Comparison of ENCODE assay signal across 8 cellular contexts in the genomic region with DNA sequence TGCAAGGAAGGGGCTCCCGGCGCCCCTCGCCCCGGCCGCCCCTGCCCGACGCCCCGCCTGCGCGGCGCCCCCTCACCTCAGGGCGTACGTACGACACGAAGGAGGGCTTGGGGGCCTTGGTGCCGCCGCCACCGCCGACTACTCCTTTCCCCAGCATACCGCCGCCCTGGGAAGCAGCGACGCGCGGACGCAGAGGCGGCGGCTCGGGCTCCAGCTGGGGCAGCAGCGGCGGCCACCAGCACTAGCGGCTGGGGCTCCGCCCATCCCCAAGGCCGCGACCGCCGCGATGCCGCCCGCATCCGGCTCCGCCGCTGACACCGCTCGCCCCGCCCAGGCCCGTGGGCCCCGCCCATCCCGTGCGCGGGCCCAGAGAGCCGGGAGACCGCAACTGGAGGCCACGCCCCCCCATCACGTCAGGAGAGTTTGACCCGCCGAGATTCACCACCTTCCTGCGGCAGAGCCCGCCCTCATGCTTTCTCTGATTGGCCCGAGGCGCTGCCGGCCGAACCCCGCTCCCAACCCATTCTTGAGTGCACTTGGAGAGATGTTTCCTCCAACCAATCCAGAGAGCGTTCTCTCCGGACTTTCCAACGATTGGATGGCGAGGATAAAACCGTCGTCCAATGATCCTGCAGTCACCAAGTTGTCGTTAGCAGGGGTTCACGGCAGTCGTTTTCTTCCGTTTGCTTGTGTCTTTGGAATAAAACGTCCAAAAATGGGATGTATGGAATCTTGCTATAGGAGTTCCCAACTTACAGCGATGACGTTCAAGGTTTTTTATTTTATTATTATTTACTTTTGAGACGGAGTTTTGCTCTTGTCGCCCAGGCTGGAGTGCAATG. TPM values are rescaled to one million over a fixed set of nuclear protein-coding genes. Genes with fewer than 3 reads are reported as not detected.
DNase-seq lines count a peak whose midpoint lies in the region; ATAC-seq and TF ChIP-seq lines count a peak whose summit lies in the region.

A gene with protein sequence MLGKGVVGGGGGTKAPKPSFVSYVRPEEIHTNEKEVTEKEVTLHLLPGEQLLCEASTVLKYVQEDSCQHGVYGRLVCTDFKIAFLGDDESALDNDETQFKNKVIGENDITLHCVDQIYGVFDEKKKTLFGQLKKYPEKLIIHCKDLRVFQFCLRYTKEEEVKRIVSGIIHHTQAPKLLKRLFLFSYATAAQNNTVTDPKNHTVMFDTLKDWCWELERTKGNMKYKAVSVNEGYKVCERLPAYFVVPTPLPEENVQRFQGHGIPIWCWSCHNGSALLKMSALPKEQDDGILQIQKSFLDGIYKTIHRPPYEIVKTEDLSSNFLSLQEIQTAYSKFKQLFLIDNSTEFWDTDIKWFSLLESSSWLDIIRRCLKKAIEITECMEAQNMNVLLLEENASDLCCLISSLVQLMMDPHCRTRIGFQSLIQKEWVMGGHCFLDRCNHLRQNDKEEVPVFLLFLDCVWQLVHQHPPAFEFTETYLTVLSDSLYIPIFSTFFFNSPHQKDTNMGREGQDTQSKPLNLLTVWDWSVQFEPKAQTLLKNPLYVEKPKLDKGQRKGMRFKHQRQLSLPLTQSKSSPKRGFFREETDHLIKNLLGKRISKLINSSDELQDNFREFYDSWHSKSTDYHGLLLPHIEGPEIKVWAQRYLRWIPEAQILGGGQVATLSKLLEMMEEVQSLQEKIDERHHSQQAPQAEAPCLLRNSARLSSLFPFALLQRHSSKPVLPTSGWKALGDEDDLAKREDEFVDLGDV (minus strand): TSS at position 258 of the 842 bp plus-strand sequence. CDS start 101 bp downstream, at position 157.

- DNase-seq in NCI-H774 (lab: John Stamatoyannopoulos, UW): peak; percentile 100
- DNase-seq in activated CD4-positive, alpha-beta T cell treated with anti-CD3 and anti-CD28 coated beads, Interleukin-2, amount 50 U/mL, for 4 hours: peak; percentile 99 to 100
- peak; percentile 100 for DNase-seq in left lobe of liver (ENCODE audit: low spot score)
- peak; percentile 99 for DNase-seq in stimulated activated CD4-positive, alpha-beta T cell treated with anti-CD3 and anti-CD28 coated beads, Interleukin-2, amount 100 ng/mL, for 4 hours (ENCODE audit: low read depth)

- intact Hi-C loops in dendritic cell treated with granulocyte-macrophage colony-stimulating factor and Interleukin-4, amounts not matched to agents 40 ng/mL and 50 ng/mL, for 4 days (cut with micrococcal nuclease): loop anchor here (2.0 to 5.0 kb wide), 4 partner anchors 81 to 1129 kb away; a partner anchor contains a TSS

- H3K9me3 Mint-ChIP-seq in dendritic cell treated with granulocyte-macrophage colony-stimulating factor and Interleukin-4, amounts not matched to agents 40 ng/mL and 50 ng/mL, for 4 days: no peaks in the 10 kb centered on the region

- H3K27ac Mint-ChIP-seq in dendritic cell treated with granulocyte-macrophage colony-stimulating factor and Interleukin-4, amounts not matched to agents 40 ng/mL and 50 ng/mL, for 4 days: peak within 1 kb of the TSS; percentile 81

- H3K4me1 Mint-ChIP-seq in dendritic cell treated with granulocyte-macrophage colony-stimulating factor and Interleukin-4, amounts not matched to agents 40 ng/mL and 50 ng/mL, for 4 days (ENCODE audit: low read depth): peaks cover 45% of the 10 kb centered on the region

- H3K4me3 Mint-ChIP-seq in dendritic cell treated with granulocyte-macrophage colony-stimulating factor and Interleukin-4, amounts not matched to agents 40 ng/mL and 50 ng/mL, for 4 days: peak within 1 kb of the TSS; percentile 76

- no peaks in the 10 kb centered on the region for H3K27me3 Mint-ChIP-seq in dendritic cell treated with granulocyte-macrophage colony-stimulating factor and Interleukin-4, amounts not matched to agents 40 ng/mL and 50 ng/mL, for 4 days

- no peak for TF ChIP-seq CTCF in C4-2B (conservative IDR thresholded peaks at IDR 0.05)

- ATAC-seq in GM19395 (IDR thresholded peaks at IDR 0.05; ENCODE audit: unreplicated experiment) (peak; percentile 96), HG03565 (IDR thresholded peaks at IDR 0.05; ENCODE audit: unreplicated experiment) (peak; percentile 92), left lobe of liver (peak; percentile 93)

- H3K36me3 Mint-ChIP-seq in dendritic cell treated with granulocyte-macrophage colony-stimulating factor and Interleukin-4, amounts not matched to agents 40 ng/mL and 50 ng/mL, for 4 days (ENCODE audit: low read depth): peaks cover 16% of the 10 kb centered on the region

- peak within 1 kb of the TSS; percentile 97 for H3K27ac ChIP-seq in C4-2B

RNA-seq across cellular contexts. Expression of the gene that starts here (rescaled TPM):
- total RNA-seq in left lobe of liver: 15.3 TPM

Comparison
In these comparisons a context has a peak if more than half of its experiments do, and no peak if none do; other contexts are left out.
1. Peak in every context shown above with its lines: DNase-seq, ATAC-seq and H3K27ac ChIP-seq.